In genomic region chrY:19456855-19457448, GRCh38 we compare ENCODE assay signal across 16 cellular contexts.
A peak's percentile ranks its signal among the peaks of the same experiment; 100 is the strongest.
DNase-seq lines count a peak whose midpoint lies in the region; ATAC-seq and TF ChIP-seq lines count a peak whose summit lies in the region.
"Had no signal": no experiment of that assay in that cellular context is flagged by ENCODE, and none has a peak within 500 bp of the region (broad histone marks: within the 10 kb centered on the region; RNA-seq: fewer than 3 reads in every experiment).

No MANE protein-coding gene starts in this region.

- peaks cover 34% of the 10 kb centered on the region for H3K36me3 Mint-ChIP-seq in activated naive CD4-positive, alpha-beta T cell treated with anti-CD3 and anti-CD28 coated beads for 36 hours (ENCODE audit: low read depth)
- no peaks in the 10 kb centered on the region for H3K36me3 Mint-ChIP-seq in activated T-helper 17 cell treated with anti-CD3 and anti-CD28 coated beads, Interleukin-2, amount 50 U/mL, for 72 hours (ENCODE audit: low read depth)
- H3K36me3 Mint-ChIP-seq in stimulated activated effector memory CD8-positive, alpha-beta T cell treated with anti-CD3 and anti-CD28 coated beads, Interleukin-12 subunit alpha, Interleukin-12 subunit beta, amount 100 ng/mL, for 72 hours = peaks cover 4% of the 10 kb centered on the region
- no peaks in the 10 kb centered on the region for H3K36me3 Mint-ChIP-seq in Calu3 (ENCODE audit: insufficient read depth, unreplicated experiment)

- no TSS peak for BruUV-seq in Calu3 (replicated peaks; lab: Mats Ljungman, UMichigan)

- DNase-seq in activated naive CD4-positive, alpha-beta T cell treated with anti-CD3 and anti-CD28 coated beads for 36 hours = peak; percentile 8
- no peak for DNase-seq in activated naive CD4-positive, alpha-beta T cell treated with anti-CD3 and anti-CD28 coated beads, Interleukin-2, amount 50 U/mL, for 16 hours
- DNase-seq in stimulated activated effector memory CD8-positive, alpha-beta T cell treated with anti-CD3 and anti-CD28 coated beads, Interleukin-12 subunit alpha, Interleukin-12 subunit beta, amount 100 ng/mL, for 72 hours (ENCODE audit: low spot score in 2 of 2) = no peak
- no peak for DNase-seq in Calu3
- no peak for DNase-seq in stimulated activated CD4-positive, alpha-beta T cell treated with anti-CD3 and anti-CD28 coated beads, Interleukin-15, amount 100 ng/mL, for 24 hours
- DNase-seq: C1 segment of cervical spinal cord; CD4-positive, alpha-beta memory T cell; COR-L47; DMS79; EL; GDM1; GM23248; H7; HCEC 1CT had no signal

- no peak for TF ChIP-seq CTCF in Calu3 (IDR thresholded peaks at IDR 0.05; ENCODE audit: unreplicated experiment)

- H3K4me3 Mint-ChIP-seq in activated naive CD4-positive, alpha-beta T cell treated with anti-CD3 and anti-CD28 coated beads for 36 hours = no peak overlapping the region
- no peak overlapping the region for H3K4me3 Mint-ChIP-seq in activated T-helper 17 cell treated with anti-CD3 and anti-CD28 coated beads, Interleukin-2, amount 50 U/mL, for 72 hours
- no peak overlapping the region for H3K4me3 Mint-ChIP-seq in stimulated activated effector memory CD8-positive, alpha-beta T cell treated with anti-CD3 and anti-CD28 coated beads, Interleukin-12 subunit alpha, Interleukin-12 subunit beta, amount 100 ng/mL, for 72 hours
- H3K4me3 Mint-ChIP-seq in Calu3 (ENCODE audit: low read depth, unreplicated experiment) = no peak overlapping the region
- H3K4me3 Mint-ChIP-seq: CD4-positive, alpha-beta memory T cell had no signal

- CTCF ChIA-PET in activated naive CD4-positive, alpha-beta T cell treated with anti-CD3 and anti-CD28 coated beads for 36 hours (lab: Charles Lee) = no interaction called here
- CTCF ChIA-PET in Calu3 (lab: Charles Lee) = no interaction called here

- peaks cover 7% of the 10 kb centered on the region for H3K4me1 Mint-ChIP-seq in activated naive CD4-positive, alpha-beta T cell treated with anti-CD3 and anti-CD28 coated beads for 36 hours (ENCODE audit: low read depth)
- no peaks in the 10 kb centered on the region for H3K4me1 Mint-ChIP-seq in activated T-helper 17 cell treated with anti-CD3 and anti-CD28 coated beads, Interleukin-2, amount 50 U/mL, for 72 hours
- no peaks in the 10 kb centered on the region for H3K4me1 Mint-ChIP-seq in stimulated activated effector memory CD8-positive, alpha-beta T cell treated with anti-CD3 and anti-CD28 coated beads, Interleukin-12 subunit alpha, Interleukin-12 subunit beta, amount 100 ng/mL, for 72 hours
- H3K4me1 Mint-ChIP-seq in Calu3 (ENCODE audit: low read depth, unreplicated experiment) = no peaks in the 10 kb centered on the region
- H3K4me1 Mint-ChIP-seq: CD4-positive, alpha-beta memory T cell had no signal

- peaks cover 14% of the 10 kb centered on the region for H3K9me3 Mint-ChIP-seq in activated naive CD4-positive, alpha-beta T cell treated with anti-CD3 and anti-CD28 coated beads for 36 hours
- H3K9me3 Mint-ChIP-seq in activated T-helper 17 cell treated with anti-CD3 and anti-CD28 coated beads, Interleukin-2, amount 50 U/mL, for 72 hours = no peaks in the 10 kb centered on the region
- peaks cover 4% of the 10 kb centered on the region for H3K9me3 Mint-ChIP-seq in stimulated activated effector memory CD8-positive, alpha-beta T cell treated with anti-CD3 and anti-CD28 coated beads, Interleukin-12 subunit alpha, Interleukin-12 subunit beta, amount 100 ng/mL, for 72 hours
- H3K9me3 Mint-ChIP-seq in Calu3 (ENCODE audit: low read depth, unreplicated experiment) = no peaks in the 10 kb centered on the region
- H3K9me3 Mint-ChIP-seq: CD4-positive, alpha-beta memory T cell had no signal

- intact Hi-C loops in activated naive CD4-positive, alpha-beta T cell treated with anti-CD3 and anti-CD28 coated beads for 36 hours (cut with micrococcal nuclease) = loop anchor here (2.0 to 5.0 kb wide), 2 partner anchors 46 to 285 kb away; partner anchors contain the start of gene KDM5D
- intact Hi-C loops in Calu3 (cut with micrococcal nuclease; ENCODE audit: unreplicated experiment) = no loop called here

- ATAC-seq in activated T-helper 17 cell treated with anti-CD3 and anti-CD28 coated beads, Interleukin-2, amount 50 U/mL, for 72 hours (replicated peaks) = peak; percentile 58
- ATAC-seq in stimulated activated effector memory CD8-positive, alpha-beta T cell treated with anti-CD3 and anti-CD28 coated beads, Interleukin-12 subunit alpha, Interleukin-12 subunit beta, amount 100 ng/mL, for 72 hours = peak; percentile 53
- ATAC-seq: GM12878 had no signal

- H3K27ac Mint-ChIP-seq in activated naive CD4-positive, alpha-beta T cell treated with anti-CD3 and anti-CD28 coated beads for 36 hours = no peak overlapping the region
- H3K27ac Mint-ChIP-seq in activated T-helper 17 cell treated with anti-CD3 and anti-CD28 coated beads, Interleukin-2, amount 50 U/mL, for 72 hours = no peak overlapping the region
- H3K27ac Mint-ChIP-seq in stimulated activated effector memory CD8-positive, alpha-beta T cell treated with anti-CD3 and anti-CD28 coated beads, Interleukin-12 subunit alpha, Interleukin-12 subunit beta, amount 100 ng/mL, for 72 hours = no peak overlapping the region
- no peak overlapping the region for H3K27ac Mint-ChIP-seq in Calu3 (ENCODE audit: unreplicated experiment)
- H3K27ac Mint-ChIP-seq: CD4-positive, alpha-beta memory T cell had no signal

- no peaks in the 10 kb centered on the region for H3K27me3 Mint-ChIP-seq in activated naive CD4-positive, alpha-beta T cell treated with anti-CD3 and anti-CD28 coated beads for 36 hours (ENCODE audit: low read depth)
- H3K27me3 Mint-ChIP-seq in activated T-helper 17 cell treated with anti-CD3 and anti-CD28 coated beads, Interleukin-2, amount 50 U/mL, for 72 hours = no peaks in the 10 kb centered on the region
- no peaks in the 10 kb centered on the region for H3K27me3 Mint-ChIP-seq in Calu3 (ENCODE audit: unreplicated experiment)
- H3K27me3 Mint-ChIP-seq: CD4-positive, alpha-beta memory T cell had no signal
